ENCODE assay signal across 8 cellular contexts in genomic region chr18:76490701-76491171, GRCh38. TPM values are rescaled to one million over a fixed set of nuclear protein-coding genes. Genes with fewer than 3 reads are reported as not detected.
A peak's percentile ranks its signal among the peaks of the same experiment; 100 is the strongest.
DNase-seq lines count a peak whose midpoint lies in the region; ATAC-seq and TF ChIP-seq lines count a peak whose summit lies in the region.

No MANE protein-coding gene starts in this region.

- BruUV-seq in Caco-2 (replicated peaks; lab: Mats Ljungman, UMichigan) = no TSS peak

- no peaks in the 10 kb centered on the region for H3K36me3 Mint-ChIP-seq in Caco-2 (ENCODE audit: insufficient read depth, unreplicated experiment)
- peaks cover 7% of the 10 kb centered on the region for H3K36me3 Mint-ChIP-seq in activated CD4-positive, alpha-beta memory T cell treated with anti-CD3 and anti-CD28 coated beads, Interleukin-2, amount 10 ng/mL, durations not matched to agents 7 days and 5 days (ENCODE audit: low read depth)
- H3K36me3 Mint-ChIP-seq in naive thymus-derived CD8-positive, alpha-beta T cell = peaks cover 0 to 5% (median 0%) of the 10 kb centered on the region in 3 donors

- no peaks in the 10 kb centered on the region for H3K36me3 ChIP-seq in Caco-2 (ENCODE audit: control insufficient read depth, insufficient read depth, low read length)

- no peaks in the 10 kb centered on the region for H3K4me1 ChIP-seq in Caco-2

- no peaks in the 10 kb centered on the region for H3K9me3 ChIP-seq in Caco-2

- TF ChIP-seq RAD21 in Ishikawa (IDR thresholded peaks at IDR 0.05; ENCODE audit: low read depth) = no peak

- POLR2A ChIA-PET in Caco-2 (lab: Charles Lee) = no interaction called here
- POLR2A ChIA-PET in activated CD4-positive, alpha-beta memory T cell treated with anti-CD3 and anti-CD28 coated beads, Interleukin-2, amount 10 ng/mL, durations not matched to agents 7 days and 5 days (lab: Charles Lee) = interaction anchor here (0.6 kb wide), 1 partner anchor 103 kb away, joined by 3 read pairs; no protein-coding TSS in a partner anchor
- POLR2A ChIA-PET in naive thymus-derived CD8-positive, alpha-beta T cell (lab: Charles Lee) = interaction anchor here (0.7 to 1.0 kb wide), 2 partner anchors 9 to 22 kb away, joined by 4 to 5 read pairs; no protein-coding TSS in a partner anchor

- TF ChIP-seq CTCF in Caco-2 (IDR thresholded peaks at IDR 0.05; ENCODE audit: insufficient read depth in 1 of 2, low read depth in 1 of 2, low read length in 1 of 2, severe bottlenecking in 1 of 2, unreplicated experiment in 1 of 2) (no peak), epithelial cell of proximal tubule (conservative IDR thresholded peaks at IDR 0.05; ENCODE audit: low read depth, low read length) (no peak)

- TF ChIP-seq EP300 in Ishikawa (IDR thresholded peaks at IDR 0.05; ENCODE audit: borderline replicate concordance) = no peak

- H3K4me3 ChIP-seq in Caco-2 (ENCODE audit: low read depth, low read length) = peak overlapping the region; percentile 44
- H3K4me3 ChIP-seq in epithelial cell of proximal tubule (ENCODE audit: low read depth, low read length) = peak overlapping the region; percentile 91

- DNase-seq in Caco-2 (peak in 1 of 2 experiments; percentile 46), epithelial cell of proximal tubule (ENCODE audit: low read depth) (no peak), NCI-H2029 (lab: John Stamatoyannopoulos, UW) (no peak), SHP77 treated with DMSO at 0.1 percent for 48 hours (lab: John Stamatoyannopoulos, UW) (no peak)
- peak; percentile 39 for DNase-seq in activated CD4-positive, alpha-beta memory T cell treated with anti-CD3 and anti-CD28 coated beads, Interleukin-2, amount 10 ng/mL, durations not matched to agents 7 days and 5 days
- peak in 9 of 10 donors; percentile 52 to 88 (median 75) for DNase-seq in naive thymus-derived CD8-positive, alpha-beta T cell

- no peaks in the 10 kb centered on the region for H3K27me3 ChIP-seq in Caco-2 (replicated peaks; ENCODE audit: control insufficient read depth, insufficient read depth, low read length)

- CTCF ChIA-PET in Caco-2 (lab: Charles Lee) = no interaction called here
- CTCF ChIA-PET in activated CD4-positive, alpha-beta memory T cell treated with anti-CD3 and anti-CD28 coated beads, Interleukin-2, amount 10 ng/mL, durations not matched to agents 7 days and 5 days (lab: Charles Lee) = interaction anchor here (1.1 kb wide), 1 partner anchor 219 kb away, joined by 3 read pairs; no protein-coding TSS in a partner anchor

- peak overlapping the region; percentile 78 for H3K27ac Mint-ChIP-seq in Caco-2 (ENCODE audit: unreplicated experiment)
- H3K27ac Mint-ChIP-seq in activated CD4-positive, alpha-beta memory T cell treated with anti-CD3 and anti-CD28 coated beads, Interleukin-2, amount 10 ng/mL, durations not matched to agents 7 days and 5 days = no peak overlapping the region
- peak overlapping the region; percentile 69 to 97 (median 93) for H3K27ac Mint-ChIP-seq in naive thymus-derived CD8-positive, alpha-beta T cell

- H3K9me3 Mint-ChIP-seq in Caco-2 (ENCODE audit: unreplicated experiment) = no peaks in the 10 kb centered on the region
- no peaks in the 10 kb centered on the region for H3K9me3 Mint-ChIP-seq in activated CD4-positive, alpha-beta memory T cell treated with anti-CD3 and anti-CD28 coated beads, Interleukin-2, amount 10 ng/mL, durations not matched to agents 7 days and 5 days
- no peaks in the 10 kb centered on the region for H3K9me3 Mint-ChIP-seq in naive thymus-derived CD8-positive, alpha-beta T cell

- peak overlapping the region; percentile 78 for H3K4me3 Mint-ChIP-seq in Caco-2 (ENCODE audit: unreplicated experiment)
- peak overlapping the region; percentile 74 for H3K4me3 Mint-ChIP-seq in activated CD4-positive, alpha-beta memory T cell treated with anti-CD3 and anti-CD28 coated beads, Interleukin-2, amount 10 ng/mL, durations not matched to agents 7 days and 5 days
- H3K4me3 Mint-ChIP-seq in naive thymus-derived CD8-positive, alpha-beta T cell = peak overlapping the region; percentile 89 to 98 (median 93)

- no peaks in the 10 kb centered on the region for H3K27me3 Mint-ChIP-seq in Caco-2 (ENCODE audit: insufficient read depth, unreplicated experiment)
- H3K27me3 Mint-ChIP-seq in activated CD4-positive, alpha-beta memory T cell treated with anti-CD3 and anti-CD28 coated beads, Interleukin-2, amount 10 ng/mL, durations not matched to agents 7 days and 5 days = peaks cover 72% of the 10 kb centered on the region
- peaks cover 0 to 9% (median 0%) of the 10 kb centered on the region in 5 donors for H3K27me3 Mint-ChIP-seq in naive thymus-derived CD8-positive, alpha-beta T cell

- intact Hi-C loops in Caco-2 (cut with micrococcal nuclease; ENCODE audit: unreplicated experiment) = loop anchor here (5.0 kb wide), 1 partner anchor 567 kb away; no protein-coding TSS in a partner anchor

- ATAC-seq in naive thymus-derived CD8-positive, alpha-beta T cell = peak; percentile 37 to 55
- no peak for ATAC-seq in HG02970 (IDR thresholded peaks at IDR 0.05; ENCODE audit: low FRiP score, unreplicated experiment)

- no peaks in the 10 kb centered on the region for H3K4me1 Mint-ChIP-seq in Caco-2 (ENCODE audit: low read depth, unreplicated experiment)
- H3K4me1 Mint-ChIP-seq in activated CD4-positive, alpha-beta memory T cell treated with anti-CD3 and anti-CD28 coated beads, Interleukin-2, amount 10 ng/mL, durations not matched to agents 7 days and 5 days = peaks cover 32% of the 10 kb centered on the region
- peaks cover 26 to 67% (median 53%) of the 10 kb centered on the region in 4 donors for H3K4me1 Mint-ChIP-seq in naive thymus-derived CD8-positive, alpha-beta T cell

TF ChIP-seq in Ishikawa, 13 proteins besides CTCF, POLR2A, EP300 and RAD21:
- TF ChIP-seq CREB1 (IDR thresholded peaks at IDR 0.05; ENCODE audit: low read depth) (no peak), YY1 (IDR thresholded peaks at IDR 0.05; ENCODE audit: low read depth) (no peak), TCF12 (IDR thresholded peaks at IDR 0.05; ENCODE audit: low read depth) (no peak), MAX (IDR thresholded peaks at IDR 0.05) (peak; percentile 65), EGR1 (IDR thresholded peaks at IDR 0.05) (peak; percentile 50; the same call in 1 of the 2 replicates), FOXM1 (IDR thresholded peaks at IDR 0.05; ENCODE audit: borderline replicate concordance, low read depth) (no peak), USF1 (IDR thresholded peaks at IDR 0.05) (no peak), ZBTB7A (IDR thresholded peaks at IDR 0.05; ENCODE audit: low read depth) (peak; percentile 51), NFIC (IDR thresholded peaks at IDR 0.05) (no peak), TEAD4 (IDR thresholded peaks at IDR 0.05) (no peak), CEBPB (IDR thresholded peaks at IDR 0.05) (peak; percentile 44; the same call in 1 of the 2 replicates), TAF1 (IDR thresholded peaks at IDR 0.05; ENCODE audit: low read depth) (no peak), REST (IDR thresholded peaks at IDR 0.05; ENCODE audit: low read depth) (no peak)

RNA-seq across cellular contexts. Expression of gene ZNF516, which starts 4.3 kb away (rescaled TPM):
- total RNA-seq in Caco-2 (2022) = 14.3 and 25.5 TPM in 2 replicates
- total RNA-seq in activated CD4-positive, alpha-beta memory T cell treated with anti-CD3 and anti-CD28 coated beads, Interleukin-2, amount 10 ng/mL, durations not matched to agents 7 days and 5 days = 1 to 10 TPM; 3.9 to 5.0 TPM
- 14.8 and 15.7 TPM in 2 replicates for total RNA-seq in epithelial cell of proximal tubule
- 10 to 100 TPM; 25.7 to 27.2 TPM for total RNA-seq in naive thymus-derived CD8-positive, alpha-beta T cell
- 1 to 10 TPM in 2 of 3 donors, under 1 TPM in 1; 0.80 to 5.8 (median 1.8) TPM for polyA plus RNA-seq in naive thymus-derived CD8-positive, alpha-beta T cell

Comparison
In these comparisons a context has a peak if more than half of its experiments do, and no peak if none do; other contexts are left out.
1. DNase-seq: peak in activated CD4-positive, alpha-beta memory T cell treated with anti-CD3 and anti-CD28 coated beads, Interleukin-2, amount 10 ng/mL, durations not matched to agents 7 days and 5 days (single experiment) and naive thymus-derived CD8-positive, alpha-beta T cell (9 of 10); none in epithelial cell of proximal tubule (single experiment), NCI-H2029 (single experiment) and SHP77 treated with DMSO at 0.1 percent for 48 hours (single experiment).
2. Peak in every context shown above with its lines, with median percentiles within 50 percentile points of each other: H3K4me3 Mint-ChIP-seq.